ENCODE assay signal across 2 cellular contexts in the genomic region with DNA sequence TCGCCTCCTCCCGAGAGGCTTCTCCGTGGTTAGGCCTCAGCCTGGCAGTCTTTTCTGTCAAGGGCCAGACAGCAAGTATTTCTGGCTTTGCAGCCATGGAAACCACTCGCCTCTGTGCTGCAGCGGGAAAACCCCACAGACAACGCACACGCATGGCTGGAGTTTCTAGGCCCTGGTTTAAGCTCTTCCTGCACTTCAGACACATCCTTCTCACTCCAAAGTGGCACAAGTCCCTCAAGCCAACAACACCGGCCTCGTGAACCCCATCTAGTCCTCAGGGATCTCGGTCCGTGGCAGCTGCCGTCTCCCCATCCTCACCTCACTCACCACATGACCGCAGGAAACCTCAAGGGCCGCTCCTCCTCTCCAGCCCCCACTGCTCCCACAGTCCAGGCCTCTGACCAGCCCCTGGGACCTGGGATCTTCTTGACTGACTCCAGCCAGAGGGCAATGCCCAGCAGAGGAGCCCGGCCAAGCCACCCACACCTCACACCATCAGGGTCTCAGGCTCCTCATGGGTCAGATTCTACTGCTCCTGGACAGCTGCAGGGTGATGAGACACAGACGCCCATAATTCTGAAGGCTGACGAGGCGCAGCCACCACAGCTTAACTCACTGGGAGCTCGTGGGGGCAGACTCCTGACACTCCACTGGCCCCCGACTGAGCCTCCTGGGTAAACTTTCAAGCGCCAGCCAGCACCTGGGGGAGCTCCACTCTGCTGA.
TF ChIP-seq lines count a peak whose summit lies in the region.

No MANE protein-coding gene starts in this region.

TF ChIP-seq in HepG2, 621 proteins besides CTCF, POLR2A, EP300 and RAD21:
- no peak for TF ChIP-seq MIER2 (CRISPR knock-in tag; IDR thresholded peaks at IDR 0.05)
- TF ChIP-seq ZKSCAN5 (CRISPR knock-in tag; IDR thresholded peaks at IDR 0.05) = no peak
- no peak for TF ChIP-seq ARID2 (CRISPR knock-in tag; IDR thresholded peaks at IDR 0.05; ENCODE audit: borderline replicate concordance)
- TF ChIP-seq, protein P1, sequence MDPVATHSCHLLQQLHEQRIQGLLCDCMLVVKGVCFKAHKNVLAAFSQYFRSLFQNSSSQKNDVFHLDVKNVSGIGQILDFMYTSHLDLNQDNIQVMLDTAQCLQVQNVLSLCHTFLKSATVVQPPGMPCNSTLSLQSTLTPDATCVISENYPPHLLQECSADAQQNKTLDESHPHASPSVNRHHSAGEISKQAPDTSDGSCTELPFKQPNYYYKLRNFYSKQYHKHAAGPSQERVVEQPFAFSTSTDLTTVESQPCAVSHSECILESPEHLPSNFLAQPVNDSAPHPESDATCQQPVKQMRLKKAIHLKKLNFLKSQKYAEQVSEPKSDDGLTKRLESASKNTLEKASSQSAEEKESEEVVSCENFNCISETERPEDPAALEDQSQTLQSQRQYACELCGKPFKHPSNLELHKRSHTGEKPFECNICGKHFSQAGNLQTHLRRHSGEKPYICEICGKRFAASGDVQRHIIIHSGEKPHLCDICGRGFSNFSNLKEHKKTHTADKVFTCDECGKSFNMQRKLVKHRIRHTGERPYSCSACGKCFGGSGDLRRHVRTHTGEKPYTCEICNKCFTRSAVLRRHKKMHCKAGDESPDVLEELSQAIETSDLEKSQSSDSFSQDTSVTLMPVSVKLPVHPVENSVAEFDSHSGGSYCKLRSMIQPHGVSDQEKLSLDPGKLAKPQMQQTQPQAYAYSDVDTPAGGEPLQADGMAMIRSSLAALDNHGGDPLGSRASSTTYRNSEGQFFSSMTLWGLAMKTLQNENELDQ (CRISPR knock-in tag; IDR thresholded peaks at IDR 0.05; ENCODE audit: borderline replicate concordance) = no peak
- no peak for TF ChIP-seq STAT5B (CRISPR knock-in tag; IDR thresholded peaks at IDR 0.05)
- TF ChIP-seq MAZ (IDR thresholded peaks at IDR 0.05; ENCODE audit: borderline replicate concordance, low read depth, low read length) = no peak
- TF ChIP-seq MAZ (CRISPR knock-in tag; IDR thresholded peaks at IDR 0.05; ENCODE audit: low read depth) = no peak

TF ChIP-seq in GM23338, 12 proteins besides CTCF, POLR2A, EP300 and RAD21:
- TF ChIP-seq ZNF331 (CRISPR knock-in tag; IDR thresholded peaks at IDR 0.05; ENCODE audit: low read depth) (no peak), ZNF114 (CRISPR knock-in tag; IDR thresholded peaks at IDR 0.05) (no peak), EZH2 (IDR thresholded peaks at IDR 0.05; ENCODE audit: low read depth, unreplicated experiment) (no peak), CREB1 (CRISPR knock-in tag; IDR thresholded peaks at IDR 0.05; ENCODE audit: low read depth) (no peak), POLR2AphosphoS5 (IDR thresholded peaks at IDR 0.05; ENCODE audit: low read depth) (no peak), NANOG (IDR thresholded peaks at IDR 0.05; ENCODE audit: borderline replicate concordance) (no peak), EZH2phosphoT487 (IDR thresholded peaks at IDR 0.05; ENCODE audit: unreplicated experiment) (no peak), JUNB (IDR thresholded peaks at IDR 0.05; ENCODE audit: unreplicated experiment) (no peak), STAT1 (IDR thresholded peaks at IDR 0.05; ENCODE audit: unreplicated experiment) (no peak)
- TF ChIP-seq, protein P2, sequence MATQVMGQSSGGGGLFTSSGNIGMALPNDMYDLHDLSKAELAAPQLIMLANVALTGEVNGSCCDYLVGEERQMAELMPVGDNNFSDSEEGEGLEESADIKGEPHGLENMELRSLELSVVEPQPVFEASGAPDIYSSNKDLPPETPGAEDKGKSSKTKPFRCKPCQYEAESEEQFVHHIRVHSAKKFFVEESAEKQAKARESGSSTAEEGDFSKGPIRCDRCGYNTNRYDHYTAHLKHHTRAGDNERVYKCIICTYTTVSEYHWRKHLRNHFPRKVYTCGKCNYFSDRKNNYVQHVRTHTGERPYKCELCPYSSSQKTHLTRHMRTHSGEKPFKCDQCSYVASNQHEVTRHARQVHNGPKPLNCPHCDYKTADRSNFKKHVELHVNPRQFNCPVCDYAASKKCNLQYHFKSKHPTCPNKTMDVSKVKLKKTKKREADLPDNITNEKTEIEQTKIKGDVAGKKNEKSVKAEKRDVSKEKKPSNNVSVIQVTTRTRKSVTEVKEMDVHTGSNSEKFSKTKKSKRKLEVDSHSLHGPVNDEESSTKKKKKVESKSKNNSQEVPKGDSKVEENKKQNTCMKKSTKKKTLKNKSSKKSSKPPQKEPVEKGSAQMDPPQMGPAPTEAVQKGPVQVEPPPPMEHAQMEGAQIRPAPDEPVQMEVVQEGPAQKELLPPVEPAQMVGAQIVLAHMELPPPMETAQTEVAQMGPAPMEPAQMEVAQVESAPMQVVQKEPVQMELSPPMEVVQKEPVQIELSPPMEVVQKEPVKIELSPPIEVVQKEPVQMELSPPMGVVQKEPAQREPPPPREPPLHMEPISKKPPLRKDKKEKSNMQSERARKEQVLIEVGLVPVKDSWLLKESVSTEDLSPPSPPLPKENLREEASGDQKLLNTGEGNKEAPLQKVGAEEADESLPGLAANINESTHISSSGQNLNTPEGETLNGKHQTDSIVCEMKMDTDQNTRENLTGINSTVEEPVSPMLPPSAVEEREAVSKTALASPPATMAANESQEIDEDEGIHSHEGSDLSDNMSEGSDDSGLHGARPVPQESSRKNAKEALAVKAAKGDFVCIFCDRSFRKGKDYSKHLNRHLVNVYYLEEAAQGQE (IDR thresholded peaks at IDR 0.05; ENCODE audit: unreplicated experiment) = no peak
- TF ChIP-seq, protein P3, sequence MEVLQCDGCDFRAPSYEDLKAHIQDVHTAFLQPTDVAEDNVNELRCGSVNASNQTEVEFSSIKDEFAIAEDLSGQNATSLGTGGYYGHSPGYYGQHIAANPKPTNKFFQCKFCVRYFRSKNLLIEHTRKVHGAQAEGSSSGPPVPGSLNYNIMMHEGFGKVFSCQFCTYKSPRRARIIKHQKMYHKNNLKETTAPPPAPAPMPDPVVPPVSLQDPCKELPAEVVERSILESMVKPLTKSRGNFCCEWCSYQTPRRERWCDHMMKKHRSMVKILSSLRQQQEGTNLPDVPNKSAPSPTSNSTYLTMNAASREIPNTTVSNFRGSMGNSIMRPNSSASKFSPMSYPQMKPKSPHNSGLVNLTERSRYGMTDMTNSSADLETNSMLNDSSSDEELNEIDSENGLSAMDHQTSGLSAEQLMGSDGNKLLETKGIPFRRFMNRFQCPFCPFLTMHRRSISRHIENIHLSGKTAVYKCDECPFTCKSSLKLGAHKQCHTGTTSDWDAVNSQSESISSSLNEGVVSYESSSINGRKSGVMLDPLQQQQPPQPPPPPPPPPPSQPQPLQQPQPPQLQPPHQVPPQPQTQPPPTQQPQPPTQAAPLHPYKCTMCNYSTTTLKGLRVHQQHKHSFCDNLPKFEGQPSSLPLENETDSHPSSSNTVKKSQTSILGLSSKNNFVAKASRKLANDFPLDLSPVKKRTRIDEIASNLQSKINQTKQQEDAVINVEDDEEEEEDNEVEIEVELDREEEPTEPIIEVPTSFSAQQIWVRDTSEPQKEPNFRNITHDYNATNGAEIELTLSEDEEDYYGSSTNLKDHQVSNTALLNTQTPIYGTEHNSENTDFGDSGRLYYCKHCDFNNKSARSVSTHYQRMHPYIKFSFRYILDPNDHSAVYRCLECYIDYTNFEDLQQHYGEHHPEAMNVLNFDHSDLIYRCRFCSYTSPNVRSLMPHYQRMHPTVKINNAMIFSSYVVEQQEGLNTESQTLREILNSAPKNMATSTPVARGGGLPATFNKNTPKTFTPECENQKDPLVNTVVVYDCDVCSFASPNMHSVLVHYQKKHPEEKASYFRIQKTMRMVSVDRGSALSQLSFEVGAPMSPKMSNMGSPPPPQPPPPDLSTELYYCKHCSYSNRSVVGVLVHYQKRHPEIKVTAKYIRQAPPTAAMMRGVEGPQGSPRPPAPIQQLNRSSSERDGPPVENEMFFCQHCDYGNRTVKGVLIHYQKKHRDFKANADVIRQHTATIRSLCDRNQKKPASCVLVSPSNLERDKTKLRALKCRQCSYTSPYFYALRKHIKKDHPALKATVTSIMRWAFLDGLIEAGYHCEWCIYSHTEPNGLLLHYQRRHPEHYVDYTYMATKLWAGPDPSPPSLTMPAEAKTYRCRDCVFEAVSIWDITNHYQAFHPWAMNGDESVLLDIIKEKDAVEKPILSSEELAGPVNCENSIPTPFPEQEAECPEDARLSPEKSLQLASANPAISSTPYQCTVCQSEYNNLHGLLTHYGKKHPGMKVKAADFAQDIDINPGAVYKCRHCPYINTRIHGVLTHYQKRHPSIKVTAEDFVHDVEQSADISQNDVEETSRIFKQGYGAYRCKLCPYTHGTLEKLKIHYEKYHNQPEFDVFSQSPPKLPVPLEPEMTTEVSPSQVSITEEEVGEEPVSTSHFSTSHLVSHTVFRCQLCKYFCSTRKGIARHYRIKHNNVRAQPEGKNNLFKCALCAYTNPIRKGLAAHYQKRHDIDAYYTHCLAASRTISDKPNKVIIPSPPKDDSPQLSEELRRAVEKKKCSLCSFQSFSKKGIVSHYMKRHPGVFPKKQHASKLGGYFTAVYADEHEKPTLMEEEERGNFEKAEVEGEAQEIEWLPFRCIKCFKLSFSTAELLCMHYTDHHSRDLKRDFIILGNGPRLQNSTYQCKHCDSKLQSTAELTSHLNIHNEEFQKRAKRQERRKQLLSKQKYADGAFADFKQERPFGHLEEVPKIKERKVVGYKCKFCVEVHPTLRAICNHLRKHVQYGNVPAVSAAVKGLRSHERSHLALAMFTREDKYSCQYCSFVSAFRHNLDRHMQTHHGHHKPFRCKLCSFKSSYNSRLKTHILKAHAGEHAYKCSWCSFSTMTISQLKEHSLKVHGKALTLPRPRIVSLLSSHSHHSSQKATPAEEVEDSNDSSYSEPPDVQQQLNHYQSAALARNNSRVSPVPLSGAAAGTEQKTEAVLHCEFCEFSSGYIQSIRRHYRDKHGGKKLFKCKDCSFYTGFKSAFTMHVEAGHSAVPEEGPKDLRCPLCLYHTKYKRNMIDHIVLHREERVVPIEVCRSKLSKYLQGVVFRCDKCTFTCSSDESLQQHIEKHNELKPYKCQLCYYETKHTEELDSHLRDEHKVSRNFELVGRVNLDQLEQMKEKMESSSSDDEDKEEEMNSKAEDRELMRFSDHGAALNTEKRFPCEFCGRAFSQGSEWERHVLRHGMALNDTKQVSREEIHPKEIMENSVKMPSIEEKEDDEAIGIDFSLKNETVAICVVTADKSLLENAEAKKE (CRISPR knock-in tag; IDR thresholded peaks at IDR 0.05) = no peak
- TF ChIP-seq, protein P4, sequence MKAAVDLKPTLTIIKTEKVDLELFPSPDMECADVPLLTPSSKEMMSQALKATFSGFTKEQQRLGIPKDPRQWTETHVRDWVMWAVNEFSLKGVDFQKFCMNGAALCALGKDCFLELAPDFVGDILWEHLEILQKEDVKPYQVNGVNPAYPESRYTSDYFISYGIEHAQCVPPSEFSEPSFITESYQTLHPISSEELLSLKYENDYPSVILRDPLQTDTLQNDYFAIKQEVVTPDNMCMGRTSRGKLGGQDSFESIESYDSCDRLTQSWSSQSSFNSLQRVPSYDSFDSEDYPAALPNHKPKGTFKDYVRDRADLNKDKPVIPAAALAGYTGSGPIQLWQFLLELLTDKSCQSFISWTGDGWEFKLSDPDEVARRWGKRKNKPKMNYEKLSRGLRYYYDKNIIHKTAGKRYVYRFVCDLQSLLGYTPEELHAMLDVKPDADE (IDR thresholded peaks at IDR 0.05) = no peak
TF ChIP-seq in GM23338: peak in this region for 0.
